Comparison of ENCODE assay signal across 11 cellular contexts in genomic region chr17:70936724-70937123, GRCh38.
"Had no signal": no experiment of that assay in that cellular context is flagged by ENCODE, and none has a peak within 500 bp of the region (broad histone marks: within the 10 kb centered on the region; RNA-seq: fewer than 3 reads in every experiment).

No MANE protein-coding gene starts in this region.

- H3K4me2 ChIP-seq: GM23338 had no signal

- H2AFZ ChIP-seq: GM23248, GM23338 had no signal

- H3K36me3 ChIP-seq: HAP-1 had no signal

- H3K9ac ChIP-seq: GM23248 had no signal

- H3K27ac ChIP-seq: GM23248 had no signal

- FAIRE-seq: H1, H54 had no signal

- ATAC-seq: GM23338, HCT116 had no signal

- H3K4me3 ChIP-seq: GM23248, GM23338, HAP-1 had no signal

- H3K4me1 ChIP-seq: HAP-1 had no signal

- DNase-seq: GM23248, GOT3, H7, H9, HCEC 1CT, HFFc6 had no signal
